Comparison of ENCODE assay signal across 17 cellular contexts in the genomic region with DNA sequence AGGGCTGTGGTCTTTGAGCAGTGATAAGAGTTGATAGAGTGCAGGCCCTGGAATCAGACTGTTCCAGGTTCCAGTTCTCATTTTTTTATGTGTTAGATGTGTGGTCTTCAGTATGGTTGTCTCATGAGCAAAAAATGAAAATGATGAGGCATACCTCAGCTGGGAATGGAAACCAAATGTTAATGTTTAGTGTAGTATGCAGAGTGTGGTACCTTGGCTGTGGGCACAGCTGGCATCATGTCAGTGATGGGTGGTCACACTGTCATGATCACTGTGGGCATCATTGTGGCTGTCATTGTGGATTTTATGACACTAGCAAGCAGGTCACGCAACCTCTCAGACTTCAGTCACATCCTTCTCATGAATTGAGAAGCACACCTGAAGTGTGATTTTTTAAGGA. TPM values are rescaled to one million over a fixed set of nuclear protein-coding genes. Genes with fewer than 3 reads are reported as not detected.
"Had no signal": no experiment of that assay in that cellular context is flagged by ENCODE, and none has a peak within 500 bp of the region (broad histone marks: within the 10 kb centered on the region; RNA-seq: fewer than 3 reads in every experiment).

No MANE protein-coding gene starts in this region.

- H3K27ac ChIP-seq: coronary artery, pancreas, suprapubic skin had no signal

- H3K4me3 ChIP-seq: coronary artery, lung, pancreas, suprapubic skin had no signal

- ATAC-seq: activated CD8-positive, alpha-beta T cell treated with anti-CD3 and anti-CD28 coated beads, Interleukin-2, amount 10 ng/mL, durations not matched to agents 7 days and 5 days; esophagus mucosa; naive thymus-derived CD8-positive, alpha-beta T cell; pancreas; stimulated activated naive CD8-positive, alpha-beta T cell treated with anti-CD3 and anti-CD28 coated beads, Interleukin-15, Interleukin-2, amounts not matched to agents 100 U/mL and 50 U/mL, for 24 hours had no signal

- DNase-seq: activated B cell treated with CpG ODN at 0.5 μM for 24 hours; activated CD4-positive, alpha-beta T cell treated with anti-CD3 and anti-CD28 coated beads for 48 hours; activated CD8-positive, alpha-beta memory T cell treated with anti-CD3 and anti-CD28 coated beads, Interleukin-2, amount 50 U/mL, for 4 hours; activated CD8-positive, alpha-beta T cell treated with anti-CD3 and anti-CD28 coated beads, Interleukin-2, amount 10 ng/mL, durations not matched to agents 7 days and 5 days; activated naive CD8-positive, alpha-beta T cell treated with anti-CD3 and anti-CD28 coated beads for 36 hours; glutamatergic neuron; kidney glomerular epithelial cell; naive thymus-derived CD8-positive, alpha-beta T cell; pancreas; stimulated activated CD4-positive, alpha-beta T cell treated with anti-CD3 and anti-CD28 coated beads, Interleukin-4, amount 100 ng/mL, for 24 hours; stimulated activated naive CD8-positive, alpha-beta T cell treated with anti-CD3 and anti-CD28 coated beads, Interleukin-15, Interleukin-2, amounts not matched to agents 100 U/mL and 50 U/mL, for 24 hours had no signal

- H3K9me3 ChIP-seq: pancreas, suprapubic skin had no signal

- H3K27me3 ChIP-seq: pancreas, suprapubic skin had no signal

- H3K36me3 ChIP-seq: pancreas, suprapubic skin had no signal

RNA-seq across cellular contexts. Expression of gene ABLIM3, which starts 6.4 kb away (rescaled TPM):
- total RNA-seq: activated B cell treated with CpG ODN at 0.5 μM for 24 hours; activated CD8-positive, alpha-beta T cell treated with anti-CD3 and anti-CD28 coated beads, Interleukin-2, amount 10 ng/mL, durations not matched to agents 7 days and 5 days; activated naive CD8-positive, alpha-beta T cell treated with anti-CD3 and anti-CD28 coated beads for 36 hours; activated T-helper 1 cell treated with anti-CD3 and anti-CD28 coated beads, Interleukin-12 subunit alpha, Interleukin-12 subunit beta, Interleukin-2, Interleukin-4 antibody, amounts not matched to agents 30 ng/mL and 10 ng/mL and 1 ng/mL, durations not matched to agents 14 hours and 24 hours and 36 hours; naive thymus-derived CD8-positive, alpha-beta T cell; T-helper 2 cell treated with Interferon-gamma antibody and Interleukin-4, amounts not matched to agents 100 ng/mL and 5 ng/mL, for 36 hours had no signal
- polyA plus RNA-seq: naive thymus-derived CD8-positive, alpha-beta T cell had no signal
